2 cellular contexts compared by ENCODE assay signal in the genomic region with DNA sequence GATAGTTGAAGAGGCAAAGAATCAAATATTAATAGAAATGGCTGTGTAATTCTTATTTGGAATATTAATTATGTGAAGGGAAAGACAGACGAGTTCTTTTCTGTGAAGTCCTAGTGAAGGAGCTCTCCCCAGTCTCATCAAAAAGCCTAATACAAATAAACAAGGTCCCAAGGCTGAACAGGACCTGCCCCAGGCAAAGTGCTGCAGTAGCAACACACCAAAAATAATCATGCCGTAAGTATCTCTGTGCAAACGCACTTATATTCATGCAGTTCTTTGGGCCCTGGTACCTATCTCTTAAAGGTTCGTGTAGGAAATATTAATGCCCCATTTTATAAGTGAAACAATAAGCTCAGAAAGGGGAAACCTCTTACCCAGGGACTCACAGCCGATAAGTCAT.
TF ChIP-seq lines count a peak whose summit lies in the region.

No MANE protein-coding gene starts in this region.

TF ChIP-seq in HEK293, 187 proteins besides CTCF, POLR2A, EP300 and RAD21 (continues in another document):
- TF ChIP-seq ZNF155 (tag by site-specific recombination; IDR thresholded peaks at IDR 0.05) (no peak), OSR2 (tag by site-specific recombination; IDR thresholded peaks at IDR 0.05) (peak; percentile 58; the same call in 1 of the 2 replicates), ZNF561 (tag by site-specific recombination; IDR thresholded peaks at IDR 0.05; ENCODE audit: borderline replicate concordance) (no peak), SCRT1 (tag by site-specific recombination; IDR thresholded peaks at IDR 0.05; ENCODE audit: borderline replicate concordance) (no peak), ZNF335 (tag by site-specific recombination; conservative IDR thresholded peaks at IDR 0.05) (peak; percentile 18; the same call in 1 of the 2 replicates), ZFP37 (tag by site-specific recombination; IDR thresholded peaks at IDR 0.05) (no peak), ZNF266 (tag by site-specific recombination; IDR thresholded peaks at IDR 0.05; ENCODE audit: low read depth) (no peak), ZSCAN30 (tag by site-specific recombination; IDR thresholded peaks at IDR 0.05) (no peak), KLF7 (tag by site-specific recombination; IDR thresholded peaks at IDR 0.05; ENCODE audit: borderline replicate concordance) (no peak), ZNF791 (tag by site-specific recombination; IDR thresholded peaks at IDR 0.05) (no peak), ZNF132 (tag by site-specific recombination; IDR thresholded peaks at IDR 0.05; ENCODE audit: borderline replicate concordance) (no peak), HOXD13 (CRISPR knock-in tag; IDR thresholded peaks at IDR 0.05; ENCODE audit: borderline replicate concordance) (no peak), ZNF792 (tag by site-specific recombination; IDR thresholded peaks at IDR 0.05) (no peak), ZNF404 (tag by site-specific recombination; IDR thresholded peaks at IDR 0.05) (no peak)
- TF ChIP-seq, protein P1, sequence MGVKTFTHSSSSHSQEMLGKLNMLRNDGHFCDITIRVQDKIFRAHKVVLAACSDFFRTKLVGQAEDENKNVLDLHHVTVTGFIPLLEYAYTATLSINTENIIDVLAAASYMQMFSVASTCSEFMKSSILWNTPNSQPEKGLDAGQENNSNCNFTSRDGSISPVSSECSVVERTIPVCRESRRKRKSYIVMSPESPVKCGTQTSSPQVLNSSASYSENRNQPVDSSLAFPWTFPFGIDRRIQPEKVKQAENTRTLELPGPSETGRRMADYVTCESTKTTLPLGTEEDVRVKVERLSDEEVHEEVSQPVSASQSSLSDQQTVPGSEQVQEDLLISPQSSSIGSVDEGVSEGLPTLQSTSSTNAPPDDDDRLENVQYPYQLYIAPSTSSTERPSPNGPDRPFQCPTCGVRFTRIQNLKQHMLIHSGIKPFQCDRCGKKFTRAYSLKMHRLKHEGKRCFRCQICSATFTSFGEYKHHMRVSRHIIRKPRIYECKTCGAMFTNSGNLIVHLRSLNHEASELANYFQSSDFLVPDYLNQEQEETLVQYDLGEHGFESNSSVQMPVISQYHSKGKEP (tag by site-specific recombination; IDR thresholded peaks at IDR 0.05): no peak
- TF ChIP-seq, protein P2, sequence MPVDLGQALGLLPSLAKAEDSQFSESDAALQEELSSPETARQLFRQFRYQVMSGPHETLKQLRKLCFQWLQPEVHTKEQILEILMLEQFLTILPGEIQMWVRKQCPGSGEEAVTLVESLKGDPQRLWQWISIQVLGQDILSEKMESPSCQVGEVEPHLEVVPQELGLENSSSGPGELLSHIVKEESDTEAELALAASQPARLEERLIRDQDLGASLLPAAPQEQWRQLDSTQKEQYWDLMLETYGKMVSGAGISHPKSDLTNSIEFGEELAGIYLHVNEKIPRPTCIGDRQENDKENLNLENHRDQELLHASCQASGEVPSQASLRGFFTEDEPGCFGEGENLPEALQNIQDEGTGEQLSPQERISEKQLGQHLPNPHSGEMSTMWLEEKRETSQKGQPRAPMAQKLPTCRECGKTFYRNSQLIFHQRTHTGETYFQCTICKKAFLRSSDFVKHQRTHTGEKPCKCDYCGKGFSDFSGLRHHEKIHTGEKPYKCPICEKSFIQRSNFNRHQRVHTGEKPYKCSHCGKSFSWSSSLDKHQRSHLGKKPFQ (tag by site-specific recombination; IDR thresholded peaks at IDR 0.05): peak; percentile 69; the same call in 1 of the 2 replicates
- TF ChIP-seq, protein P3, sequence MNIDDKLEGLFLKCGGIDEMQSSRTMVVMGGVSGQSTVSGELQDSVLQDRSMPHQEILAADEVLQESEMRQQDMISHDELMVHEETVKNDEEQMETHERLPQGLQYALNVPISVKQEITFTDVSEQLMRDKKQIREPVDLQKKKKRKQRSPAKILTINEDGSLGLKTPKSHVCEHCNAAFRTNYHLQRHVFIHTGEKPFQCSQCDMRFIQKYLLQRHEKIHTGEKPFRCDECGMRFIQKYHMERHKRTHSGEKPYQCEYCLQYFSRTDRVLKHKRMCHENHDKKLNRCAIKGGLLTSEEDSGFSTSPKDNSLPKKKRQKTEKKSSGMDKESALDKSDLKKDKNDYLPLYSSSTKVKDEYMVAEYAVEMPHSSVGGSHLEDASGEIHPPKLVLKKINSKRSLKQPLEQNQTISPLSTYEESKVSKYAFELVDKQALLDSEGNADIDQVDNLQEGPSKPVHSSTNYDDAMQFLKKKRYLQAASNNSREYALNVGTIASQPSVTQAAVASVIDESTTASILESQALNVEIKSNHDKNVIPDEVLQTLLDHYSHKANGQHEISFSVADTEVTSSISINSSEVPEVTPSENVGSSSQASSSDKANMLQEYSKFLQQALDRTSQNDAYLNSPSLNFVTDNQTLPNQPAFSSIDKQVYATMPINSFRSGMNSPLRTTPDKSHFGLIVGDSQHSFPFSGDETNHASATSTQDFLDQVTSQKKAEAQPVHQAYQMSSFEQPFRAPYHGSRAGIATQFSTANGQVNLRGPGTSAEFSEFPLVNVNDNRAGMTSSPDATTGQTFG (tag by site-specific recombination; IDR thresholded peaks at IDR 0.05; ENCODE audit: borderline replicate concordance): no peak
- TF ChIP-seq, protein P4, sequence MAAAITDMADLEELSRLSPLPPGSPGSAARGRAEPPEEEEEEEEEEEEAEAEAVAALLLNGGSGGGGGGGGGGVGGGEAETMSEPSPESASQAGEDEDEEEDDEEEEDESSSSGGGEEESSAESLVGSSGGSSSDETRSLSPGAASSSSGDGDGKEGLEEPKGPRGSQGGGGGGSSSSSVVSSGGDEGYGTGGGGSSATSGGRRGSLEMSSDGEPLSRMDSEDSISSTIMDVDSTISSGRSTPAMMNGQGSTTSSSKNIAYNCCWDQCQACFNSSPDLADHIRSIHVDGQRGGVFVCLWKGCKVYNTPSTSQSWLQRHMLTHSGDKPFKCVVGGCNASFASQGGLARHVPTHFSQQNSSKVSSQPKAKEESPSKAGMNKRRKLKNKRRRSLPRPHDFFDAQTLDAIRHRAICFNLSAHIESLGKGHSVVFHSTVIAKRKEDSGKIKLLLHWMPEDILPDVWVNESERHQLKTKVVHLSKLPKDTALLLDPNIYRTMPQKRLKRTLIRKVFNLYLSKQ (tag by site-specific recombination; IDR thresholded peaks at IDR 0.05; ENCODE audit: borderline replicate concordance): no peak

TF ChIP-seq in GM12878, 131 proteins besides CTCF, POLR2A, EP300 and RAD21:
- TF ChIP-seq ZNF217 (IDR thresholded peaks at IDR 0.05): no peak
- TF ChIP-seq, protein P5, sequence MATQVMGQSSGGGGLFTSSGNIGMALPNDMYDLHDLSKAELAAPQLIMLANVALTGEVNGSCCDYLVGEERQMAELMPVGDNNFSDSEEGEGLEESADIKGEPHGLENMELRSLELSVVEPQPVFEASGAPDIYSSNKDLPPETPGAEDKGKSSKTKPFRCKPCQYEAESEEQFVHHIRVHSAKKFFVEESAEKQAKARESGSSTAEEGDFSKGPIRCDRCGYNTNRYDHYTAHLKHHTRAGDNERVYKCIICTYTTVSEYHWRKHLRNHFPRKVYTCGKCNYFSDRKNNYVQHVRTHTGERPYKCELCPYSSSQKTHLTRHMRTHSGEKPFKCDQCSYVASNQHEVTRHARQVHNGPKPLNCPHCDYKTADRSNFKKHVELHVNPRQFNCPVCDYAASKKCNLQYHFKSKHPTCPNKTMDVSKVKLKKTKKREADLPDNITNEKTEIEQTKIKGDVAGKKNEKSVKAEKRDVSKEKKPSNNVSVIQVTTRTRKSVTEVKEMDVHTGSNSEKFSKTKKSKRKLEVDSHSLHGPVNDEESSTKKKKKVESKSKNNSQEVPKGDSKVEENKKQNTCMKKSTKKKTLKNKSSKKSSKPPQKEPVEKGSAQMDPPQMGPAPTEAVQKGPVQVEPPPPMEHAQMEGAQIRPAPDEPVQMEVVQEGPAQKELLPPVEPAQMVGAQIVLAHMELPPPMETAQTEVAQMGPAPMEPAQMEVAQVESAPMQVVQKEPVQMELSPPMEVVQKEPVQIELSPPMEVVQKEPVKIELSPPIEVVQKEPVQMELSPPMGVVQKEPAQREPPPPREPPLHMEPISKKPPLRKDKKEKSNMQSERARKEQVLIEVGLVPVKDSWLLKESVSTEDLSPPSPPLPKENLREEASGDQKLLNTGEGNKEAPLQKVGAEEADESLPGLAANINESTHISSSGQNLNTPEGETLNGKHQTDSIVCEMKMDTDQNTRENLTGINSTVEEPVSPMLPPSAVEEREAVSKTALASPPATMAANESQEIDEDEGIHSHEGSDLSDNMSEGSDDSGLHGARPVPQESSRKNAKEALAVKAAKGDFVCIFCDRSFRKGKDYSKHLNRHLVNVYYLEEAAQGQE (IDR thresholded peaks at IDR 0.05; ENCODE audit: low read depth, low read length): no peak
- TF ChIP-seq, protein P6, sequence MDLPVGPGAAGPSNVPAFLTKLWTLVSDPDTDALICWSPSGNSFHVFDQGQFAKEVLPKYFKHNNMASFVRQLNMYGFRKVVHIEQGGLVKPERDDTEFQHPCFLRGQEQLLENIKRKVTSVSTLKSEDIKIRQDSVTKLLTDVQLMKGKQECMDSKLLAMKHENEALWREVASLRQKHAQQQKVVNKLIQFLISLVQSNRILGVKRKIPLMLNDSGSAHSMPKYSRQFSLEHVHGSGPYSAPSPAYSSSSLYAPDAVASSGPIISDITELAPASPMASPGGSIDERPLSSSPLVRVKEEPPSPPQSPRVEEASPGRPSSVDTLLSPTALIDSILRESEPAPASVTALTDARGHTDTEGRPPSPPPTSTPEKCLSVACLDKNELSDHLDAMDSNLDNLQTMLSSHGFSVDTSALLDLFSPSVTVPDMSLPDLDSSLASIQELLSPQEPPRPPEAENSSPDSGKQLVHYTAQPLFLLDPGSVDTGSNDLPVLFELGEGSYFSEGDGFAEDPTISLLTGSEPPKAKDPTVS (IDR thresholded peaks at IDR 0.05; ENCODE audit: low read depth, low read length): no peak
- TF ChIP-seq SMARCA5 (IDR thresholded peaks at IDR 0.05): no peak
- no peak for TF ChIP-seq IKZF1 (conservative IDR thresholded peaks at IDR 0.05)
- TF ChIP-seq PML (IDR thresholded peaks at IDR 0.05; ENCODE audit: low read length): no peak
